7 cellular contexts compared by ENCODE assay signal in the genomic region with DNA sequence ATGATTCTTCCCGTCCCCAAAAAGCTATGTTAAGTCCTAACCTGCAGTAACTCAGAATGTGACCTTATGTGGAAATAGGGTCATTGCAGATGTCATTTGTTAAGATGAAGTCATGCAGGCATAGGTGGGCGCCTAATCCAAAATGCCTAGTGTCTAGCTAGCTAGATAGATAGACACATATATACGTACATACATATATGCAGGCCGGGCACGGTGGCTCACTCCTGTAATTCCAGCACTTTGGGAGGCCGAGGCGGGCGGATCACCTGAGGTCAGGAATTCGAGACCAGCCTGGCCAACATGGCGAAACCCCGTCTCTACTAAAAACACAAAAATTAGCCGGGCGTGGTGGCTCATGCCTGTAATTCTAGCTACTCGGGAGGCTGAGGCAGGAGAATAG. TPM values are rescaled to one million over a fixed set of nuclear protein-coding genes. Genes with fewer than 3 reads are reported as not detected.
DNase-seq lines count a peak whose midpoint lies in the region; ATAC-seq and TF ChIP-seq lines count a peak whose summit lies in the region.
"Not testable (repeated sequence)": the region's sequence is repeated elsewhere in the genome, so short reads cannot be mapped to it uniquely, and the experiment has no call there.

No MANE protein-coding gene starts in this region.

- not testable (repeated sequence) for H3K4ac ChIP-seq in H9 (ENCODE audit: low read depth, low read length)

- H3K9me3 Mint-ChIP-seq in H9: peaks cover 6 to 12% of the 10 kb centered on the region in 2 experiments
- H3K9me3 Mint-ChIP-seq in activated T-cell treated with anti-CD3 and anti-CD28 coated beads, Interleukin-2, amount 50 U/mL, for 4 hours; dendritic cell treated with granulocyte-macrophage colony-stimulating factor and Interleukin-4, amounts not matched to agents 40 ng/mL and 50 ng/mL, for 4 days; natural killer cell treated with Interleukin-12 subunit alpha and Interleukin-12 subunit beta and Interleukin-15 and Interleukin-18, amount 100 ng/mL, for 72 hours; stimulated activated effector memory CD8-positive, alpha-beta T cell treated with anti-CD3 and anti-CD28 coated beads, Interleukin-12 subunit alpha, Interleukin-12 subunit beta, amount 100 ng/mL, for 72 hours: not testable (repeated sequence)

- H3K4me3 Mint-ChIP-seq in H9: peak overlapping the region; percentile 99
- H3K4me3 Mint-ChIP-seq in activated T-cell treated with anti-CD3 and anti-CD28 coated beads, Interleukin-2, amount 50 U/mL, for 4 hours: peak overlapping the region; percentile 99
- not testable (repeated sequence) for H3K4me3 Mint-ChIP-seq in dendritic cell treated with granulocyte-macrophage colony-stimulating factor and Interleukin-4, amounts not matched to agents 40 ng/mL and 50 ng/mL, for 4 days
- peak overlapping the region; percentile 97 for H3K4me3 Mint-ChIP-seq in natural killer cell treated with Interleukin-12 subunit alpha and Interleukin-12 subunit beta and Interleukin-15 and Interleukin-18, amount 100 ng/mL, for 72 hours
- peak overlapping the region; percentile 99 for H3K4me3 Mint-ChIP-seq in stimulated activated effector memory CD8-positive, alpha-beta T cell treated with anti-CD3 and anti-CD28 coated beads, Interleukin-12 subunit alpha, Interleukin-12 subunit beta, amount 100 ng/mL, for 72 hours

- intact Hi-C loops in PC-3 (cut with micrococcal nuclease): not testable (repeated sequence)
- intact Hi-C loops in dendritic cell treated with granulocyte-macrophage colony-stimulating factor and Interleukin-4, amounts not matched to agents 40 ng/mL and 50 ng/mL, for 4 days (cut with micrococcal nuclease): loop anchor here (10.0 kb wide), 1 partner anchor 299 kb away; no protein-coding TSS in a partner anchor

- H4K5ac ChIP-seq in H9 (ENCODE audit: insufficient read length, low read depth, low read length): not testable (repeated sequence)

- not testable (repeated sequence) for H3F3A ChIP-seq in PC-3 (ENCODE audit: low read length, unreplicated experiment)

- H4K8ac ChIP-seq in H9 (replicated peaks; ENCODE audit: insufficient read length, low read depth, low read length): not testable (repeated sequence)

- not testable (repeated sequence) for H2BK5ac ChIP-seq in H9 (ENCODE audit: insufficient read length, low read length)

- peak overlapping the region in 2 of 3 experiments; percentile 71 to 99; a peak in 4 of 7 replicates for H3K27ac Mint-ChIP-seq in H9
- H3K27ac Mint-ChIP-seq in dendritic cell treated with granulocyte-macrophage colony-stimulating factor and Interleukin-4, amounts not matched to agents 40 ng/mL and 50 ng/mL, for 4 days: peak overlapping the region; percentile 96
- H3K27ac Mint-ChIP-seq in natural killer cell treated with Interleukin-12 subunit alpha and Interleukin-12 subunit beta and Interleukin-15 and Interleukin-18, amount 100 ng/mL, for 72 hours: peak overlapping the region; percentile 94 to 98
- H3K27ac Mint-ChIP-seq in stimulated activated effector memory CD8-positive, alpha-beta T cell treated with anti-CD3 and anti-CD28 coated beads, Interleukin-12 subunit alpha, Interleukin-12 subunit beta, amount 100 ng/mL, for 72 hours: peak overlapping the region; percentile 99

- H3K27ac ChIP-seq in H9 (ENCODE audit: insufficient read length, low read depth, low read length); PC-3 (ENCODE audit: low read length): not testable (repeated sequence)
- peak overlapping the region; percentile 89 to 92 for H3K27ac ChIP-seq in right atrium auricular region

- peak overlapping the region; percentile 44 for H3K4me2 ChIP-seq in H9 (ENCODE audit: insufficient read depth, insufficient read length, low read length)
- H3K4me2 ChIP-seq in PC-3 (ENCODE audit: low read length): peak overlapping the region; percentile 79

- not testable (repeated sequence) for H3K14ac ChIP-seq in H9 (ENCODE audit: insufficient read depth, low read length)

- not testable (repeated sequence) for H3K23me2 ChIP-seq in H9 (ENCODE audit: insufficient read length, low read depth, low read length, poor library complexity, severe bottlenecking)

- H3K56ac ChIP-seq in H9 (ENCODE audit: insufficient read length, low read depth, low read length): not testable (repeated sequence)

- H3K9me2 ChIP-seq in PC-3 (replicated peaks; ENCODE audit: low read length): not testable (repeated sequence)

- H3K4me3 ChIP-seq in PC-3 (ENCODE audit: low read length) (peak overlapping the region; percentile 81), right atrium auricular region (peak overlapping the region in 1 of 2 donors; percentile 68)

- H4K20me1 ChIP-seq in H9 (ENCODE audit: control insufficient read depth, insufficient read depth, insufficient read length): not testable (repeated sequence)
- peaks cover 17% of the 10 kb centered on the region for H4K20me1 ChIP-seq in PC-3 (ENCODE audit: low read length)

- not testable (repeated sequence) for H3K9ac ChIP-seq in H9 (ENCODE audit: extremely low read depth, insufficient read length, low read length)
- peak overlapping the region; percentile 98; the same call in 1 of the 2 replicates for H3K9ac ChIP-seq in PC-3 (ENCODE audit: low read length)

- H3K79me2 ChIP-seq in H9 (ENCODE audit: insufficient read depth, low read length): not testable (repeated sequence)
- H3K79me2 ChIP-seq in PC-3 (ENCODE audit: low read length): peaks cover 23% of the 10 kb centered on the region

- H3K23ac ChIP-seq in H9 (ENCODE audit: insufficient read length, low read depth, low read length): not testable (repeated sequence)

- not testable (repeated sequence) for H2AK5ac ChIP-seq in H9 (ENCODE audit: insufficient read length, low read length)

- not testable (repeated sequence) for DNase-seq in H9; PC-3; activated T-cell treated with anti-CD3 and anti-CD28 coated beads, Interleukin-2, amount 50 U/mL, for 4 hours; right atrium auricular region (ENCODE audit: low spot score); natural killer cell treated with Interleukin-12 subunit alpha and Interleukin-12 subunit beta and Interleukin-15 and Interleukin-18, amount 100 ng/mL, for 72 hours (ENCODE audit: low spot score); stimulated activated effector memory CD8-positive, alpha-beta T cell treated with anti-CD3 and anti-CD28 coated beads, Interleukin-12 subunit alpha, Interleukin-12 subunit beta, amount 100 ng/mL, for 72 hours (ENCODE audit: low spot score in 2 of 2)

- ATAC-seq in PC-3; activated T-cell treated with anti-CD3 and anti-CD28 coated beads, Interleukin-2, amount 50 U/mL, for 4 hours; natural killer cell treated with Interleukin-12 subunit alpha and Interleukin-12 subunit beta and Interleukin-15 and Interleukin-18, amount 100 ng/mL, for 72 hours; stimulated activated effector memory CD8-positive, alpha-beta T cell treated with anti-CD3 and anti-CD28 coated beads, Interleukin-12 subunit alpha, Interleukin-12 subunit beta, amount 100 ng/mL, for 72 hours: not testable (repeated sequence)

- no CpG with 5 or more reads among the region's 14 CpGs for WGBS in H9 (ENCODE audit: extremely low coverage, insufficient read length, low lambda C conversion rate)

- peaks cover 16% of the 10 kb centered on the region for H3K36me3 ChIP-seq in PC-3 (ENCODE audit: low read depth, low read length)
- H3K36me3 ChIP-seq in right atrium auricular region: not testable (repeated sequence)

- not testable (repeated sequence) for H3T11ph ChIP-seq in H9 (ENCODE audit: low read length)

- not testable (repeated sequence) for H3K79me1 ChIP-seq in H9 (ENCODE audit: insufficient read depth, low read depth, low read length, poor library complexity, severe bottlenecking)

- H3K18ac ChIP-seq in H9 (ENCODE audit: insufficient read length, low read depth, low read length): not testable (repeated sequence)

- not testable (repeated sequence) for TF ChIP-seq CTCF in H9 (conservative IDR thresholded peaks at IDR 0.05); PC-3 (conservative IDR thresholded peaks at IDR 0.05; ENCODE audit: low read depth, low read length); right atrium auricular region (IDR thresholded peaks at IDR 0.05)

- peaks cover 13 to 39% (median 29%) of the 10 kb centered on the region in 3 experiments; a peak in 6 of 7 replicates for H3K36me3 Mint-ChIP-seq in H9 (ENCODE audit: insufficient read depth in 1 of 3, low read depth in 3 of 3)
- peaks cover 21% of the 10 kb centered on the region for H3K36me3 Mint-ChIP-seq in activated T-cell treated with anti-CD3 and anti-CD28 coated beads, Interleukin-2, amount 50 U/mL, for 4 hours (ENCODE audit: insufficient read depth)
- peaks cover 31% of the 10 kb centered on the region for H3K36me3 Mint-ChIP-seq in dendritic cell treated with granulocyte-macrophage colony-stimulating factor and Interleukin-4, amounts not matched to agents 40 ng/mL and 50 ng/mL, for 4 days (ENCODE audit: low read depth)
- H3K36me3 Mint-ChIP-seq in natural killer cell treated with Interleukin-12 subunit alpha and Interleukin-12 subunit beta and Interleukin-15 and Interleukin-18, amount 100 ng/mL, for 72 hours: not testable (repeated sequence)
- H3K36me3 Mint-ChIP-seq in stimulated activated effector memory CD8-positive, alpha-beta T cell treated with anti-CD3 and anti-CD28 coated beads, Interleukin-12 subunit alpha, Interleukin-12 subunit beta, amount 100 ng/mL, for 72 hours: peaks cover 54% of the 10 kb centered on the region

- not testable (repeated sequence) for H4K91ac ChIP-seq in H9 (ENCODE audit: insufficient read length, low read depth, low read length)

- H3K27me3 Mint-ChIP-seq in H9 (ENCODE audit: low read depth); activated T-cell treated with anti-CD3 and anti-CD28 coated beads, Interleukin-2, amount 50 U/mL, for 4 hours (ENCODE audit: low read depth); dendritic cell treated with granulocyte-macrophage colony-stimulating factor and Interleukin-4, amounts not matched to agents 40 ng/mL and 50 ng/mL, for 4 days; natural killer cell treated with Interleukin-12 subunit alpha and Interleukin-12 subunit beta and Interleukin-15 and Interleukin-18, amount 100 ng/mL, for 72 hours: not testable (repeated sequence)

- peaks cover 28 to 29% of the 10 kb centered on the region in 2 experiments for H3K4me1 Mint-ChIP-seq in H9
- H3K4me1 Mint-ChIP-seq in activated T-cell treated with anti-CD3 and anti-CD28 coated beads, Interleukin-2, amount 50 U/mL, for 4 hours (ENCODE audit: low read depth): peaks cover 26% of the 10 kb centered on the region
- peaks cover 23% of the 10 kb centered on the region for H3K4me1 Mint-ChIP-seq in dendritic cell treated with granulocyte-macrophage colony-stimulating factor and Interleukin-4, amounts not matched to agents 40 ng/mL and 50 ng/mL, for 4 days (ENCODE audit: low read depth)
- H3K4me1 Mint-ChIP-seq in natural killer cell treated with Interleukin-12 subunit alpha and Interleukin-12 subunit beta and Interleukin-15 and Interleukin-18, amount 100 ng/mL, for 72 hours (ENCODE audit: low read depth in 2 of 2): peaks cover 18 to 36% of the 10 kb centered on the region in 2 donors
- H3K4me1 Mint-ChIP-seq in stimulated activated effector memory CD8-positive, alpha-beta T cell treated with anti-CD3 and anti-CD28 coated beads, Interleukin-12 subunit alpha, Interleukin-12 subunit beta, amount 100 ng/mL, for 72 hours: peaks cover 43% of the 10 kb centered on the region

- not testable (repeated sequence) for H3K27me3 ChIP-seq in H9 (ENCODE audit: insufficient read depth, low read length); PC-3 (ENCODE audit: low read length); right atrium auricular region

- BruUV-seq in PC-3 (replicated peaks; lab: Mats Ljungman, UMichigan): not testable (repeated sequence)

- H3K9me3 ChIP-seq in H9 (ENCODE audit: control insufficient read depth, low read depth, low read length); PC-3 (ENCODE audit: low read length); right atrium auricular region: not testable (repeated sequence)

- CTCF ChIA-PET in PC-3 (lab: Charles Lee): interaction anchor here (0.7 kb wide), 1 partner anchor 22 kb away, joined by 3 read pairs; no protein-coding TSS in a partner anchor

- H3K4me1 ChIP-seq in H9 (ENCODE audit: insufficient read depth, low read length); PC-3 (ENCODE audit: insufficient read depth, low read length): not testable (repeated sequence)
- H3K4me1 ChIP-seq in right atrium auricular region: peaks cover 0 to 21% of the 10 kb centered on the region in 2 donors

- POLR2A ChIA-PET in PC-3 (lab: Charles Lee; ENCODE audit: unreplicated experiment): interaction anchor here (0.6 to 1.0 kb wide), 2 partner anchors 10 to 308 kb away, joined by 3 to 5 read pairs; no protein-coding TSS in a partner anchor

- not testable (repeated sequence) for H2AFZ ChIP-seq in H9 (ENCODE audit: low read length)
- H2AFZ ChIP-seq in PC-3 (ENCODE audit: low read length): peak overlapping the region; percentile 91

- not testable (repeated sequence) for H2BK20ac ChIP-seq in H9 (ENCODE audit: low read depth, low read length, poor library complexity, severe bottlenecking)

- H2BK15ac ChIP-seq in H9 (ENCODE audit: low read depth, low read length): not testable (repeated sequence)

- not testable (repeated sequence) for H2BK12ac ChIP-seq in H9 (ENCODE audit: insufficient read length, low read depth, low read length)

- not testable (repeated sequence) for H2BK120ac ChIP-seq in H9 (ENCODE audit: low read depth, low read length, poor library complexity, severe bottlenecking)

RNA-seq across cellular contexts. Expression of gene MRPL17, which starts 0.9 kb away (rescaled TPM):
- total RNA-seq in H9 (2021): 75.5 and 85.3 TPM in 2 replicates
- 72.5 and 78.1 TPM in 2 replicates for total RNA-seq in PC-3 (2014; rRNA removed)
- 100 to 1,000 TPM; 149 to 162 (median 156) TPM for total RNA-seq in activated T-cell treated with anti-CD3 and anti-CD28 coated beads, Interleukin-2, amount 50 U/mL, for 4 hours
- 10 to 100 TPM; 30.8 to 97.8 TPM for total RNA-seq in right atrium auricular region
- 10 to 100 TPM; 69.1 to 70.1 TPM for total RNA-seq in natural killer cell treated with Interleukin-12 subunit alpha and Interleukin-12 subunit beta and Interleukin-15 and Interleukin-18, amount 100 ng/mL, for 72 hours

RNA-seq across cellular contexts. Expression of gene DCHS1, which starts 28.5 kb away (rescaled TPM):
- total RNA-seq in H9 (2021) (12.2 and 12.5 TPM in 2 replicates), PC-3 (2014; rRNA removed) (under 0.01 TPM in 1 of 2 replicates, not detected in the other), right atrium auricular region (10 to 100 TPM in 1 of 2 donors, 1 to 10 TPM in 1; 9.3 to 23.0 TPM)
- under 1 TPM; 0.28 to 0.40 (median 0.33) TPM for total RNA-seq in activated T-cell treated with anti-CD3 and anti-CD28 coated beads, Interleukin-2, amount 50 U/mL, for 4 hours
- 1 to 10 TPM in 1 of 2 donors, under 1 TPM in 1; 0.73 to 1.6 TPM for total RNA-seq in natural killer cell treated with Interleukin-12 subunit alpha and Interleukin-12 subunit beta and Interleukin-15 and Interleukin-18, amount 100 ng/mL, for 72 hours
